ENCODE assay signal across 18 cellular contexts in genomic region chr11:64157987-64158386, GRCh38. TPM values are rescaled to one million over a fixed set of nuclear protein-coding genes. Genes with fewer than 3 reads are reported as not detected.
"Had no signal": no experiment of that assay in that cellular context is flagged by ENCODE, and none has a peak within 500 bp of the region (broad histone marks: within the 10 kb centered on the region; RNA-seq: fewer than 3 reads in every experiment).

No MANE protein-coding gene starts in this region.

- FAIRE-seq: endothelial cell of umbilical vein, kidney, urothelium cell line had no signal

- H3K36me3 Mint-ChIP-seq: naive thymus-derived CD4-positive, alpha-beta T cell; type B pancreatic cell had no signal

- H3K27ac Mint-ChIP-seq: nephron progenitor cell, type B pancreatic cell had no signal

- DNase-seq: effector CD4-positive, alpha-beta T cell; endodermal cell; erythroblast; foreskin keratinocyte; head of caudate nucleus; kidney; left cardiac atrium; left ventricle myocardium superior; mesendoderm; naive thymus-derived CD4-positive, alpha-beta T cell; nephron progenitor cell; stimulated activated CD4-positive, alpha-beta T cell treated with anti-CD3 and anti-CD28 coated beads, Interleukin-2, amount 100 ng/mL, for 48 hours; stimulated activated naive CD4-positive, alpha-beta T cell treated with Interleukin-2 at 50 U/mL for 16 hours; thyroid gland had no signal

- H3K9me3 Mint-ChIP-seq: endodermal cell; naive thymus-derived CD4-positive, alpha-beta T cell; nephron progenitor cell; type B pancreatic cell had no signal

- H3K27me3 Mint-ChIP-seq: type B pancreatic cell had no signal

- H3K4me3 Mint-ChIP-seq: endodermal cell; naive thymus-derived CD4-positive, alpha-beta T cell; nephron progenitor cell; type B pancreatic cell had no signal

RNA-seq across cellular contexts. Expression of gene FERMT3, which starts 48.5 kb away (rescaled TPM):
- polyA plus RNA-seq: hepatocyte had no signal
